Comparison of ENCODE assay signal across 1 cellular context in genomic region chr15:77067691-77068367, GRCh38.
A peak's percentile ranks its signal among the peaks of the same experiment; 100 is the strongest.
TF ChIP-seq lines count a peak whose summit lies in the region.

No MANE protein-coding gene starts in this region.

TF ChIP-seq in GM12878, 131 proteins besides CTCF, POLR2A, EP300 and RAD21 (continues in another document):
- no peak for TF ChIP-seq RBBP5 (conservative IDR thresholded peaks at IDR 0.05)
- no peak for TF ChIP-seq PML (IDR thresholded peaks at IDR 0.05; ENCODE audit: low read length)
- TF ChIP-seq ZNF24 (IDR thresholded peaks at IDR 0.05): peak; percentile 81
- TF ChIP-seq MEF2B (IDR thresholded peaks at IDR 0.05; ENCODE audit: partially characterized antibody, poor library complexity, severe bottlenecking): peak; percentile 83
- TF ChIP-seq SRF (IDR thresholded peaks at IDR 0.05; ENCODE audit: low read depth in 2 of 2, low read length in 2 of 2): no peak
- no peak for TF ChIP-seq NRF1 (conservative IDR thresholded peaks at IDR 0.05; ENCODE audit: low read depth, low read length)
- no peak for TF ChIP-seq EZH2 (IDR thresholded peaks at IDR 0.05; ENCODE audit: borderline replicate concordance, control insufficient read depth, low read depth, low read length)
- TF ChIP-seq CHD1 (IDR thresholded peaks at IDR 0.05; ENCODE audit: low read depth, low read length): no peak
- TF ChIP-seq E2F4 (IDR thresholded peaks at IDR 0.05; ENCODE audit: low read depth, low read length): no peak
- TF ChIP-seq KLF5 (IDR thresholded peaks at IDR 0.05; ENCODE audit: partially characterized antibody): no peak
- peak; percentile 54; the same call in 1 of the 2 replicates for TF ChIP-seq IKZF1 (conservative IDR thresholded peaks at IDR 0.05)
- TF ChIP-seq IKZF2 (IDR thresholded peaks at IDR 0.05): peak; percentile 60 to 67; a peak in 2 of 4 replicates
- TF ChIP-seq TARDBP (IDR thresholded peaks at IDR 0.05; ENCODE audit: borderline replicate concordance): no peak
- no peak for TF ChIP-seq HSF1 (IDR thresholded peaks at IDR 0.05; ENCODE audit: low read depth, low read length)
- no peak for TF ChIP-seq CUX1 (IDR thresholded peaks at IDR 0.05; ENCODE audit: insufficient replicate concordance, low read depth, low read length)
- no peak for TF ChIP-seq POU2F2 (IDR thresholded peaks at IDR 0.05; ENCODE audit: borderline replicate concordance, low read depth, low read length)
- TF ChIP-seq FOXM1 (IDR thresholded peaks at IDR 0.05; ENCODE audit: low read depth, low read length): no peak
- 0 out of 2 replicates have a peak, but pooled peaks have one; percentile 26 for TF ChIP-seq JUNB (IDR thresholded peaks at IDR 0.05)
- TF ChIP-seq EGR1 (IDR thresholded peaks at IDR 0.05; ENCODE audit: borderline replicate concordance in 1 of 2, low read depth in 2 of 2, low read length in 2 of 2): no peak
- TF ChIP-seq ZBTB33 (IDR thresholded peaks at IDR 0.05): no peak
- peak in 1 of 2 experiments; percentile 33; a peak in 1 of 4 replicates for TF ChIP-seq BHLHE40 (IDR thresholded peaks at IDR 0.05; ENCODE audit: borderline replicate concordance in 1 of 2, low read depth in 2 of 2, low read length in 1 of 2)
- TF ChIP-seq MAX (IDR thresholded peaks at IDR 0.05; ENCODE audit: low read depth, low read length): no peak
- no peak for TF ChIP-seq CEBPB (IDR thresholded peaks at IDR 0.05; ENCODE audit: borderline replicate concordance in 1 of 2, low read depth in 2 of 2, low read length in 2 of 2)
- no peak for TF ChIP-seq RAD51 (IDR thresholded peaks at IDR 0.05)
- TF ChIP-seq RFX5 (IDR thresholded peaks at IDR 0.05; ENCODE audit: low read depth, low read length): no peak
- no peak for TF ChIP-seq CBFB (IDR thresholded peaks at IDR 0.05; ENCODE audit: low read depth)
- TF ChIP-seq CREB1 (IDR thresholded peaks at IDR 0.05; ENCODE audit: low read depth): no peak
- no peak for TF ChIP-seq ZSCAN29 (IDR thresholded peaks at IDR 0.05)
- TF ChIP-seq MYB (IDR thresholded peaks at IDR 0.05; ENCODE audit: borderline replicate concordance, low read depth, low read length): no peak
- no peak for TF ChIP-seq SUZ12 (IDR thresholded peaks at IDR 0.05; ENCODE audit: unreplicated experiment)
- no peak for TF ChIP-seq YBX1 (IDR thresholded peaks at IDR 0.05)
- TF ChIP-seq SREBF1 (IDR thresholded peaks at IDR 0.05; ENCODE audit: low read length): no peak; the same call in 1 of the 2 replicates
- TF ChIP-seq NKRF (conservative IDR thresholded peaks at IDR 0.05): no peak
- TF ChIP-seq LARP7 (IDR thresholded peaks at IDR 0.05): no peak
- TF ChIP-seq HDGF (IDR thresholded peaks at IDR 0.05): no peak
- TF ChIP-seq IRF5 (IDR thresholded peaks at IDR 0.05; ENCODE audit: borderline replicate concordance): no peak
- no peak for TF ChIP-seq PKNOX1 (IDR thresholded peaks at IDR 0.05)
- no peak for TF ChIP-seq USF2 (IDR thresholded peaks at IDR 0.05; ENCODE audit: borderline replicate concordance, low read depth, low read length)
- TF ChIP-seq CHD2 (IDR thresholded peaks at IDR 0.05; ENCODE audit: borderline replicate concordance, low read depth, low read length): no peak
- TF ChIP-seq KDM1A (IDR thresholded peaks at IDR 0.05; ENCODE audit: borderline replicate concordance): no peak
- TF ChIP-seq ZNF622 (IDR thresholded peaks at IDR 0.05): no peak
- no peak for TF ChIP-seq USF1 (IDR thresholded peaks at IDR 0.05; ENCODE audit: borderline replicate concordance, extremely low read length, insufficient read depth, low read depth, low read length)
- no peak for TF ChIP-seq PAX8 (IDR thresholded peaks at IDR 0.05)
- TF ChIP-seq ZNF274 (IDR thresholded peaks at IDR 0.05; ENCODE audit: insufficient read depth, insufficient read length): no peak
